Comparison of ENCODE assay signal across 8 cellular contexts in the genomic region with DNA sequence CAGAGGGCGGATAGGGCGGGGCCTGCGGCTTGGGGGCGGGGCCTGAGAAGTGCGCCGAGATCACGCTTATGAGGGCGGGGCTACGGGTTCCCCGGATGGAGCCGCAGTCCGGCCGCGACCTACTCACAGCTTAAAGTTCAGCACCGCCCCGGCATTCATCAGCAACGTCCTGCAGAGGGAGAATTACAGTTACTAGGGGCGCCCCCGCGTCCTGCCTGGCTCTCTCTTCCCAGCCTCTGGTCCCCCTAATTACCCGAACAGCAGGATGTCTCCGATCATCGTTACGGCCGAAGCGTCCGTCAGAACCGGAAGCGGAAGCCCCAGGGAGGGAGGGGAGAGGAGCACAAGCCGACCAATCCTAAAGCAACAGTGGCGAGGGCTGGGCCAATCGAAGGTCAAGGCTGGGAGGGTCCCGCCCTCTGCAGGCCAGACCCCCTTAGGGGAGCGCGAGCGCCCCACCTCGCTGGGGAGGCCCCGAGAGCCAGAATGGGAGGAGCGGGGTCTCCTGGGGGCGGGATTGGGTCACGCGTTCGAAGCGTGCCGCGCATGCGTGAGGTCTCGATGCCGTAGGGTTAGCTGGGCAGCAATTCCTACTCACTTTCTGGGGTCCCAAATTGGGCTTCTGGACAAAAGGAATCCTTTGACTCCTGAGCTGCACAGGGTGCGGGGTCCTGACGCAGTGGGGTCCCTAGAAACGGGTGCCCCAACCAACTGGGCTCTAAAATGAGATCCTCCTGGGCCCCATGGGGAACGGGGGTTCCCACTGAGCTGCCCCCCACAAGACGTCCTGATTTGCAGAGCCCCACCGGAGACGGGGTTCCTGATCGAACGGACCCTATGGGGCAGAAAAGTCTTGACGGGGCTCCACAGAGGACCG. TPM values are rescaled to one million over a fixed set of nuclear protein-coding genes. Genes with fewer than 3 reads are reported as not detected.
A peak's percentile ranks its signal among the peaks of the same experiment; 100 is the strongest.
DNase-seq lines count a peak whose midpoint lies in the region; ATAC-seq and TF ChIP-seq lines count a peak whose summit lies in the region.

A gene (minus strand): TSS at position 313 of the 877 bp plus-strand sequence. CDS start 34 bp downstream, at position 279.

- TF ChIP-seq CTCF in AG09309 (IDR thresholded peaks at IDR 0.05; ENCODE audit: control insufficient read depth, insufficient read depth, low read depth, low read length, missing control alignments) (no peak), activated B cell treated with CpG ODN at 0.5 μM for 24 hours (IDR thresholded peaks at IDR 0.05) (no peak)

- H3K27ac Mint-ChIP-seq in activated B cell treated with CpG ODN at 0.5 μM for 24 hours: peak within 1 kb of the TSS; percentile 95
- peak within 1 kb of the TSS; percentile 95 to 100 (median 98) for H3K27ac Mint-ChIP-seq in immature natural killer cell

- H3K4me1 Mint-ChIP-seq in activated B cell treated with CpG ODN at 0.5 μM for 24 hours (peaks cover 50% of the 10 kb centered on the region), immature natural killer cell (peaks cover 50 to 60% of the 10 kb centered on the region in 2 donors)

- peak within 1 kb of the TSS; percentile 70 for H3K4me3 ChIP-seq in AG09309 (ENCODE audit: control insufficient read depth, low read depth, low read length)

- H3K9me3 Mint-ChIP-seq in activated B cell treated with CpG ODN at 0.5 μM for 24 hours (no peaks in the 10 kb centered on the region), immature natural killer cell (no peaks in the 10 kb centered on the region)

- POLR2A ChIA-PET in activated B cell treated with CpG ODN at 0.5 μM for 24 hours (lab: Charles Lee): interaction anchor here (0.5 to 6.2 kb wide), 16 partner anchors 13 to 198 kb away, joined by 3 to 137 read pairs (median 4); a partner anchor contains a TSS

- H3K36me3 Mint-ChIP-seq in activated B cell treated with CpG ODN at 0.5 μM for 24 hours (ENCODE audit: low read depth) (peaks cover 38% of the 10 kb centered on the region), immature natural killer cell (peaks cover 4 to 14% (median 4%) of the 10 kb centered on the region in 3 donors)

- H3K4me3 Mint-ChIP-seq in activated B cell treated with CpG ODN at 0.5 μM for 24 hours (peak within 1 kb of the TSS; percentile 97), immature natural killer cell (peak within 1 kb of the TSS; percentile 97 to 100 (median 99))

- intact Hi-C loops in activated B cell treated with CpG ODN at 0.5 μM for 24 hours (cut with micrococcal nuclease): loop anchor here (1.0 to 2.0 kb wide), 9 partner anchors 32 to 237 kb away; a partner anchor contains a TSS

- no peaks in the 10 kb centered on the region for H3K27me3 Mint-ChIP-seq in activated B cell treated with CpG ODN at 0.5 μM for 24 hours
- H3K27me3 Mint-ChIP-seq in immature natural killer cell (ENCODE audit: low read depth in 3 of 3): peaks cover 4 to 12% (median 11%) of the 10 kb centered on the region in 3 donors

- peak; percentile 93 for DNase-seq in AG09309 (ENCODE audit: low read depth)
- peak; percentile 97 for DNase-seq in NCI-H345 (lab: John Stamatoyannopoulos, UW)
- DNase-seq in activated B cell treated with CpG ODN at 0.5 μM for 24 hours: peak; percentile 96
- peak; percentile 89 to 100 (median 98) for DNase-seq in caudate nucleus (lab: John Stamatoyannopoulos, UW)
- peak; percentile 99 to 100 (median 100) for DNase-seq in immature natural killer cell
- DNase-seq in smooth muscle cell of the brain vasculature (ENCODE audit: low read depth, low spot score): peak; percentile 98

- ATAC-seq in HG03196 (IDR thresholded peaks at IDR 0.05; ENCODE audit: unreplicated experiment) (peak; percentile 76), activated B cell treated with CpG ODN at 0.5 μM for 24 hours (ENCODE audit: low read depth) (peak; percentile 96)

- H3K27ac ChIP-seq in caudate nucleus (ENCODE audit: low read depth, low read length): peak within 1 kb of the TSS; percentile 90

- in situ Hi-C loops in GM18951 (cut with MboI; ENCODE audit: low sequenced_read_pairs, unreplicated experiment): no loop called here

- peak; percentile 94 for TF ChIP-seq POLR2A in GM18951 (IDR thresholded peaks at IDR 0.05; ENCODE audit: extremely low read depth, insufficient read depth, insufficient read length)

- CTCF ChIA-PET in activated B cell treated with CpG ODN at 0.5 μM for 24 hours (lab: Charles Lee): interaction anchor here (0.7 to 1.5 kb wide), 4 partner anchors 10 to 87 kb away, joined by 3 to 4 read pairs (median 3); a partner anchor contains a TSS

RNA-seq across cellular contexts. Expression of the gene that starts here (rescaled TPM):
- 90.2 and 110 TPM in 2 replicates for total RNA-seq in activated B cell treated with CpG ODN at 0.5 μM for 24 hours
- 10 to 100 TPM; 66.3 to 82.2 (median 67.7) TPM for polyA plus RNA-seq in immature natural killer cell

Comparison
In these comparisons a context has a peak if more than half of its experiments do, and no peak if none do; other contexts are left out.
1. Peak in every context shown above with its lines: DNase-seq, ATAC-seq, H3K4me3 ChIP-seq and H3K27ac ChIP-seq.